ENCODE assay signal across 1 cellular context in the genomic region with DNA sequence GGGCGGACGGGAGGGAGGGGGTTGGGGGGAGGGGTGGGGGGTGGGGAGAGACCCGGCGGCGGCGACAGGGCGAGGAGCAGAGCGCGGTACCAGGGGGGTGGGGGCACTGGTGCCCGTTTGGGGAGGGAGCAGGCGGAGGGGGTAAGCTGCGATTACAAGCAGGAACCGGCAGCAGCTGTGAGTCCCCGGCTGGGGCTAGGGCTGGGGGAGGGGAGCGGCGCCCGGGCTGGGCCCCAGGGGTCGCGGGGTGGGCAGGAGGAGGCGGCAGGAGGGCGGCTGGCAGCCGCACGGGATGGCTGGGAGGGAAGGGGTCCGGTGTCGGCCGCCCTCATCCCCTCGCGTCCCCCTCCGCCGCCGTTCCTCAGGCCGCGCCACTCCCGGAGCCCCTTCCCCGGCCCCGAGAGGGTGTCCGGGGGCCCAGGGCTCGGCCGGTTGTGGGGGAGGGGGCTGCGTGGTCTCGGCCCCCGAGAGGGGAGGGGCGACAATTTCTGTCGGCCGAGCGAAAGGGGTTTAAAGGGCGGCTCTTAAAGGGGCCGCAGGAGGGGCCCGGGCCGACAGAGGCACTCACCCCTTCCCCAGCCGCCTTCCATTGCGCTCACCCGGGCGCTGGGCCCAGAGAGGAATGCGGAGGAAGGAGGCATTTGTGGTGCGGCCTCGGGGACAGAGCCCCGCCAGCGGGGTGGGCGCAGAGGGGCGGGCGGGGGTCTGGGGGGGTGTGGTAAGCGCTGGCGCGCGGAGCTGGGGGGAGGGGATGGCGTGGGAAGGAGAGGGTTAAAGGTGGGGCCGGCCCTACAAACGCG.
TF ChIP-seq lines count a peak whose summit lies in the region.

A gene with protein sequence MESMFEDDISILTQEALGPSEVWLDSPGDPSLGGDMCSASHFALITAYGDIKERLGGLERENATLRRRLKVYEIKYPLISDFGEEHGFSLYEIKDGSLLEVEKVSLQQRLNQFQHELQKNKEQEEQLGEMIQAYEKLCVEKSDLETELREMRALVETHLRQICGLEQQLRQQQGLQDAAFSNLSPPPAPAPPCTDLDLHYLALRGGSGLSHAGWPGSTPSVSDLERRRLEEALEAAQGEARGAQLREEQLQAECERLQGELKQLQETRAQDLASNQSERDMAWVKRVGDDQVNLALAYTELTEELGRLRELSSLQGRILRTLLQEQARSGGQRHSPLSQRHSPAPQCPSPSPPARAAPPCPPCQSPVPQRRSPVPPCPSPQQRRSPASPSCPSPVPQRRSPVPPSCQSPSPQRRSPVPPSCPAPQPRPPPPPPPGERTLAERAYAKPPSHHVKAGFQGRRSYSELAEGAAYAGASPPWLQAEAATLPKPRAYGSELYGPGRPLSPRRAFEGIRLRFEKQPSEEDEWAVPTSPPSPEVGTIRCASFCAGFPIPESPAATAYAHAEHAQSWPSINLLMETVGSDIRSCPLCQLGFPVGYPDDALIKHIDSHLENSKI (plus strand): TSS at position 144 of the 800 bp plus-strand sequence. CDS start 1,952 bp downstream, outside the sequence.

TF ChIP-seq in K562, 482 proteins besides CTCF, POLR2A, EP300 and RAD21 (continues in another document):
- TF ChIP-seq, protein P1, sequence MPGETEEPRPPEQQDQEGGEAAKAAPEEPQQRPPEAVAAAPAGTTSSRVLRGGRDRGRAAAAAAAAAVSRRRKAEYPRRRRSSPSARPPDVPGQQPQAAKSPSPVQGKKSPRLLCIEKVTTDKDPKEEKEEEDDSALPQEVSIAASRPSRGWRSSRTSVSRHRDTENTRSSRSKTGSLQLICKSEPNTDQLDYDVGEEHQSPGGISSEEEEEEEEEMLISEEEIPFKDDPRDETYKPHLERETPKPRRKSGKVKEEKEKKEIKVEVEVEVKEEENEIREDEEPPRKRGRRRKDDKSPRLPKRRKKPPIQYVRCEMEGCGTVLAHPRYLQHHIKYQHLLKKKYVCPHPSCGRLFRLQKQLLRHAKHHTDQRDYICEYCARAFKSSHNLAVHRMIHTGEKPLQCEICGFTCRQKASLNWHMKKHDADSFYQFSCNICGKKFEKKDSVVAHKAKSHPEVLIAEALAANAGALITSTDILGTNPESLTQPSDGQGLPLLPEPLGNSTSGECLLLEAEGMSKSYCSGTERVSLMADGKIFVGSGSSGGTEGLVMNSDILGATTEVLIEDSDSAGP (CRISPR knock-in tag; IDR thresholded peaks at IDR 0.05): peak; percentile 82
- TF ChIP-seq HDAC2 (IDR thresholded peaks at IDR 0.05) (no peak), ESRRB (CRISPR knock-in tag; IDR thresholded peaks at IDR 0.05; ENCODE audit: borderline replicate concordance) (no peak), MEF2A (IDR thresholded peaks at IDR 0.05; ENCODE audit: control insufficient read depth, low read depth, low read length) (no peak), CBX8 (IDR thresholded peaks at IDR 0.05; ENCODE audit: borderline replicate concordance, extremely low read depth, low read depth, low read length, poor library complexity, severe bottlenecking) (no peak), TRIM24 (IDR thresholded peaks at IDR 0.05) (no peak), MECOM (CRISPR knock-in tag; IDR thresholded peaks at IDR 0.05) (no peak), PRMT5 (CRISPR knock-in tag; IDR thresholded peaks at IDR 0.05) (no peak), PCBP1 (IDR thresholded peaks at IDR 0.05; ENCODE audit: low read depth, low read length, poor library complexity, severe bottlenecking) (peak; percentile 87), ARHGAP35 (IDR thresholded peaks at IDR 0.05; ENCODE audit: partially characterized antibody) (no peak), ZNF253 (CRISPR knock-in tag; conservative IDR thresholded peaks at IDR 0.05) (no peak), KDM5B (IDR thresholded peaks at IDR 0.05; ENCODE audit: insufficient replicate concordance, low read depth, low read length) (peak; percentile 6), FOXP1 (CRISPR knock-in tag; IDR thresholded peaks at IDR 0.05) (no peak), EGR1 (conservative IDR thresholded peaks at IDR 0.05) (no peak), POLR2G (IDR thresholded peaks at IDR 0.05; ENCODE audit: low read depth, low read length) (no peak; the same call in 1 of the 2 replicates), NR4A1 (CRISPR knock-in tag; IDR thresholded peaks at IDR 0.05) (no peak), NR4A1 (tag; IDR thresholded peaks at IDR 0.05) (no peak), TSC22D4 (tag; IDR thresholded peaks at IDR 0.05) (no peak), TAF15 (IDR thresholded peaks at IDR 0.05; ENCODE audit: low read depth, low read length) (no peak), ZBTB7A (IDR thresholded peaks at IDR 0.05; ENCODE audit: borderline replicate concordance, control insufficient read depth, low read depth, low read length) (peak; percentile 96; the same call in 1 of the 2 replicates), ILK (tag; IDR thresholded peaks at IDR 0.05; ENCODE audit: borderline replicate concordance, low read depth) (no peak), SMC3 (conservative IDR thresholded peaks at IDR 0.05; ENCODE audit: insufficient read depth, low read depth, low read length) (no peak), PHF8 (IDR thresholded peaks at IDR 0.05; ENCODE audit: borderline replicate concordance, low read length) (peak; percentile 26; the same call in 1 of the 2 replicates), KDM2B (CRISPR knock-in tag; IDR thresholded peaks at IDR 0.05) (no peak)
- TF ChIP-seq, protein P2, sequence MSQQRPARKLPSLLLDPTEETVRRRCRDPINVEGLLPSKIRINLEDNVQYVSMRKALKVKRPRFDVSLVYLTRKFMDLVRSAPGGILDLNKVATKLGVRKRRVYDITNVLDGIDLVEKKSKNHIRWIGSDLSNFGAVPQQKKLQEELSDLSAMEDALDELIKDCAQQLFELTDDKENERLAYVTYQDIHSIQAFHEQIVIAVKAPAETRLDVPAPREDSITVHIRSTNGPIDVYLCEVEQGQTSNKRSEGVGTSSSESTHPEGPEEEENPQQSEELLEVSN (IDR thresholded peaks at IDR 0.05; ENCODE audit: borderline replicate concordance in 1 of 2, extremely low read depth in 1 of 2, insufficient read depth in 1 of 2, insufficient read length in 1 of 2, low read depth in 1 of 2, low read length in 1 of 2, poor library complexity in 1 of 2, severe bottlenecking in 1 of 2): no peak
- TF ChIP-seq, protein P3, sequence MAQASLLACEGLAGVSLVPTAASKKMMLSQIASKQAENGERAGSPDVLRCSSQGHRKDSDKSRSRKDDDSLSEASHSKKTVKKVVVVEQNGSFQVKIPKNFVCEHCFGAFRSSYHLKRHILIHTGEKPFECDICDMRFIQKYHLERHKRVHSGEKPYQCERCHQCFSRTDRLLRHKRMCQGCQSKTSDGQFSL (CRISPR knock-in tag; IDR thresholded peaks at IDR 0.05): no peak
- TF ChIP-seq, protein P3 (tag; IDR thresholded peaks at IDR 0.05): peak in 1 of 2 experiments; percentile 48; a peak in 1 of 4 replicates
- TF ChIP-seq, protein P4, sequence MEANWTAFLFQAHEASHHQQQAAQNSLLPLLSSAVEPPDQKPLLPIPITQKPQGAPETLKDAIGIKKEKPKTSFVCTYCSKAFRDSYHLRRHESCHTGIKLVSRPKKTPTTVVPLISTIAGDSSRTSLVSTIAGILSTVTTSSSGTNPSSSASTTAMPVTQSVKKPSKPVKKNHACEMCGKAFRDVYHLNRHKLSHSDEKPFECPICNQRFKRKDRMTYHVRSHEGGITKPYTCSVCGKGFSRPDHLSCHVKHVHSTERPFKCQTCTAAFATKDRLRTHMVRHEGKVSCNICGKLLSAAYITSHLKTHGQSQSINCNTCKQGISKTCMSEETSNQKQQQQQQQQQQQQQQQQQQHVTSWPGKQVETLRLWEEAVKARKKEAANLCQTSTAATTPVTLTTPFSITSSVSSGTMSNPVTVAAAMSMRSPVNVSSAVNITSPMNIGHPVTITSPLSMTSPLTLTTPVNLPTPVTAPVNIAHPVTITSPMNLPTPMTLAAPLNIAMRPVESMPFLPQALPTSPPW (CRISPR knock-in tag; IDR thresholded peaks at IDR 0.05): peak; percentile 65
- TF ChIP-seq, protein P5, sequence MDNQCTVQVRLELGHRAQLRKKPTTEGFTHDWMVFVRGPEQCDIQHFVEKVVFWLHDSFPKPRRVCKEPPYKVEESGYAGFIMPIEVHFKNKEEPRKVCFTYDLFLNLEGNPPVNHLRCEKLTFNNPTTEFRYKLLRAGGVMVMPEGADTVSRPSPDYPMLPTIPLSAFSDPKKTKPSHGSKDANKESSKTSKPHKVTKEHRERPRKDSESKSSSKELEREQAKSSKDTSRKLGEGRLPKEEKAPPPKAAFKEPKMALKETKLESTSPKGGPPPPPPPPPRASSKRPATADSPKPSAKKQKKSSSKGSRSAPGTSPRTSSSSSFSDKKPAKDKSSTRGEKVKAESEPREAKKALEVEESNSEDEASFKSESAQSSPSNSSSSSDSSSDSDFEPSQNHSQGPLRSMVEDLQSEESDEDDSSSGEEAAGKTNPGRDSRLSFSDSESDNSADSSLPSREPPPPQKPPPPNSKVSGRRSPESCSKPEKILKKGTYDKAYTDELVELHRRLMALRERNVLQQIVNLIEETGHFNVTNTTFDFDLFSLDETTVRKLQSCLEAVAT (IDR thresholded peaks at IDR 0.05): no peak
- TF ChIP-seq, protein P6, sequence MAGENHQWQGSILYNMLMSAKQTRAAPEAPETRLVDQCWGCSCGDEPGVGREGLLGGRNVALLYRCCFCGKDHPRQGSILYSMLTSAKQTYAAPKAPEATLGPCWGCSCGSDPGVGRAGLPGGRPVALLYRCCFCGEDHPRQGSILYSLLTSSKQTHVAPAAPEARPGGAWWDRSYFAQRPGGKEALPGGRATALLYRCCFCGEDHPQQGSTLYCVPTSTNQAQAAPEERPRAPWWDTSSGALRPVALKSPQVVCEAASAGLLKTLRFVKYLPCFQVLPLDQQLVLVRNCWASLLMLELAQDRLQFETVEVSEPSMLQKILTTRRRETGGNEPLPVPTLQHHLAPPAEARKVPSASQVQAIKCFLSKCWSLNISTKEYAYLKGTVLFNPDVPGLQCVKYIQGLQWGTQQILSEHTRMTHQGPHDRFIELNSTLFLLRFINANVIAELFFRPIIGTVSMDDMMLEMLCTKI (IDR thresholded peaks at IDR 0.05; ENCODE audit: partially characterized antibody): no peak
- TF ChIP-seq, protein P7, sequence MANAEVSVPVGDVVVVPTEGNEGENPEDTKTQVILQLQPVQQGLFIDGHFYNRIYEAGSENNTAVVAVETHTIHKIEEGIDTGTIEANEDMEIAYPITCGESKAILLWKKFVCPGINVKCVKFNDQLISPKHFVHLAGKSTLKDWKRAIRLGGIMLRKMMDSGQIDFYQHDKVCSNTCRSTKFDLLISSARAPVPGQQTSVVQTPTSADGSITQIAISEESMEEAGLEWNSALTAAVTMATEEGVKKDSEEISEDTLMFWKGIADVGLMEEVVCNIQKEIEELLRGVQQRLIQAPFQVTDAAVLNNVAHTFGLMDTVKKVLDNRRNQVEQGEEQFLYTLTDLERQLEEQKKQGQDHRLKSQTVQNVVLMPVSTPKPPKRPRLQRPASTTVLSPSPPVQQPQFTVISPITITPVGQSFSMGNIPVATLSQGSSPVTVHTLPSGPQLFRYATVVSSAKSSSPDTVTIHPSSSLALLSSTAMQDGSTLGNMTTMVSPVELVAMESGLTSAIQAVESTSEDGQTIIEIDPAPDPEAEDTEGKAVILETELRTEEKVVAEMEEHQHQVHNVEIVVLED (CRISPR knock-in tag; IDR thresholded peaks at IDR 0.05): no peak
- TF ChIP-seq, protein P8, sequence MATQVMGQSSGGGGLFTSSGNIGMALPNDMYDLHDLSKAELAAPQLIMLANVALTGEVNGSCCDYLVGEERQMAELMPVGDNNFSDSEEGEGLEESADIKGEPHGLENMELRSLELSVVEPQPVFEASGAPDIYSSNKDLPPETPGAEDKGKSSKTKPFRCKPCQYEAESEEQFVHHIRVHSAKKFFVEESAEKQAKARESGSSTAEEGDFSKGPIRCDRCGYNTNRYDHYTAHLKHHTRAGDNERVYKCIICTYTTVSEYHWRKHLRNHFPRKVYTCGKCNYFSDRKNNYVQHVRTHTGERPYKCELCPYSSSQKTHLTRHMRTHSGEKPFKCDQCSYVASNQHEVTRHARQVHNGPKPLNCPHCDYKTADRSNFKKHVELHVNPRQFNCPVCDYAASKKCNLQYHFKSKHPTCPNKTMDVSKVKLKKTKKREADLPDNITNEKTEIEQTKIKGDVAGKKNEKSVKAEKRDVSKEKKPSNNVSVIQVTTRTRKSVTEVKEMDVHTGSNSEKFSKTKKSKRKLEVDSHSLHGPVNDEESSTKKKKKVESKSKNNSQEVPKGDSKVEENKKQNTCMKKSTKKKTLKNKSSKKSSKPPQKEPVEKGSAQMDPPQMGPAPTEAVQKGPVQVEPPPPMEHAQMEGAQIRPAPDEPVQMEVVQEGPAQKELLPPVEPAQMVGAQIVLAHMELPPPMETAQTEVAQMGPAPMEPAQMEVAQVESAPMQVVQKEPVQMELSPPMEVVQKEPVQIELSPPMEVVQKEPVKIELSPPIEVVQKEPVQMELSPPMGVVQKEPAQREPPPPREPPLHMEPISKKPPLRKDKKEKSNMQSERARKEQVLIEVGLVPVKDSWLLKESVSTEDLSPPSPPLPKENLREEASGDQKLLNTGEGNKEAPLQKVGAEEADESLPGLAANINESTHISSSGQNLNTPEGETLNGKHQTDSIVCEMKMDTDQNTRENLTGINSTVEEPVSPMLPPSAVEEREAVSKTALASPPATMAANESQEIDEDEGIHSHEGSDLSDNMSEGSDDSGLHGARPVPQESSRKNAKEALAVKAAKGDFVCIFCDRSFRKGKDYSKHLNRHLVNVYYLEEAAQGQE (CRISPR knock-in tag; IDR thresholded peaks at IDR 0.05; ENCODE audit: low read depth): no peak
- TF ChIP-seq, protein P9, sequence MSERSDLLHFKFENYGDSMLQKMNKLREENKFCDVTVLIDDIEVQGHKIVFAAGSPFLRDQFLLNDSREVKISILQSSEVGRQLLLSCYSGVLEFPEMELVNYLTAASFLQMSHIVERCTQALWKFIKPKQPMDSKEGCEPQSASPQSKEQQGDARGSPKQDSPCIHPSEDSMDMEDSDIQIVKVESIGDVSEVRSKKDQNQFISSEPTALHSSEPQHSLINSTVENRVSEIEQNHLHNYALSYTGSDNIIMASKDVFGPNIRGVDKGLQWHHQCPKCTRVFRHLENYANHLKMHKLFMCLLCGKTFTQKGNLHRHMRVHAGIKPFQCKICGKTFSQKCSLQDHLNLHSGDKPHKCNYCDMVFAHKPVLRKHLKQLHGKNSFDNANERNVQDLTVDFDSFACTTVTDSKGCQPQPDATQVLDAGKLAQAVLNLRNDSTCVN (CRISPR knock-in tag; IDR thresholded peaks at IDR 0.05): no peak
- TF ChIP-seq, protein P10, sequence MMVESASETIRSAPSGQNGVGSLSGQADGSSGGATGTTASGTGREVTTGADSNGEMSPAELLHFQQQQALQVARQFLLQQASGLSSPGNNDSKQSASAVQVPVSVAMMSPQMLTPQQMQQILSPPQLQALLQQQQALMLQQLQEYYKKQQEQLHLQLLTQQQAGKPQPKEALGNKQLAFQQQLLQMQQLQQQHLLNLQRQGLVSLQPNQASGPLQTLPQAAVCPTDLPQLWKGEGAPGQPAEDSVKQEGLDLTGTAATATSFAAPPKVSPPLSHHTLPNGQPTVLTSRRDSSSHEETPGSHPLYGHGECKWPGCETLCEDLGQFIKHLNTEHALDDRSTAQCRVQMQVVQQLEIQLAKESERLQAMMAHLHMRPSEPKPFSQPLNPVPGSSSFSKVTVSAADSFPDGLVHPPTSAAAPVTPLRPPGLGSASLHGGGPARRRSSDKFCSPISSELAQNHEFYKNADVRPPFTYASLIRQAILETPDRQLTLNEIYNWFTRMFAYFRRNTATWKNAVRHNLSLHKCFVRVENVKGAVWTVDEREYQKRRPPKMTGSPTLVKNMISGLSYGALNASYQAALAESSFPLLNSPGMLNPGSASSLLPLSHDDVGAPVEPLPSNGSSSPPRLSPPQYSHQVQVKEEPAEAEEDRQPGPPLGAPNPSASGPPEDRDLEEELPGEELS (CRISPR knock-in tag; IDR thresholded peaks at IDR 0.05; ENCODE audit: borderline replicate concordance): no peak
